Comparison of ENCODE assay signal across 8 cellular contexts in genomic region chr12:47032644-47033043, GRCh38. TPM values are rescaled to one million over a fixed set of nuclear protein-coding genes. Genes with fewer than 3 reads are reported as not detected.
A peak's percentile ranks its signal among the peaks of the same experiment; 100 is the strongest.
DNase-seq lines count a peak whose midpoint lies in the region; ATAC-seq, FAIRE-seq and TF ChIP-seq lines count a peak whose summit lies in the region.

No MANE protein-coding gene starts in this region.

- H3K9me3 Mint-ChIP-seq in activated CD4-positive, alpha-beta T cell treated with anti-CD3 and anti-CD28 coated beads for 36 hours (ENCODE audit: low read depth), result no peaks in the 10 kb centered on the region

- peaks cover 40% of the 10 kb centered on the region for H3K4me1 Mint-ChIP-seq in activated CD4-positive, alpha-beta T cell treated with anti-CD3 and anti-CD28 coated beads for 36 hours

- H3K27ac ChIP-seq in pancreas, result no peak overlapping the region

- FAIRE-seq in pancreas (lab: Jason Lieb, UNC), result peak; percentile 92

- POLR2A ChIA-PET in activated CD4-positive, alpha-beta T cell treated with anti-CD3 and anti-CD28 coated beads for 36 hours (lab: Charles Lee), result interaction anchor here (0.5 to 1.1 kb wide), 4 partner anchors 46 to 1072 kb away, joined by 3 to 4 read pairs (median 3); no protein-coding TSS in a partner anchor

- H3K36me3 ChIP-seq in pancreas, result no peaks in the 10 kb centered on the region

- H3K9me3 ChIP-seq in pancreas, result no peaks in the 10 kb centered on the region

- no peaks in the 10 kb centered on the region for H3K27me3 Mint-ChIP-seq in activated CD4-positive, alpha-beta T cell treated with anti-CD3 and anti-CD28 coated beads for 36 hours

- peak in 2 of 4 donors; percentile 28 to 44 for TF ChIP-seq CTCF in pancreas (IDR thresholded peaks at IDR 0.05)

- H3K4me3 Mint-ChIP-seq in activated CD4-positive, alpha-beta T cell treated with anti-CD3 and anti-CD28 coated beads for 36 hours, result no peak overlapping the region

- intact Hi-C loops in activated CD4-positive, alpha-beta T cell treated with anti-CD3 and anti-CD28 coated beads for 36 hours (cut with DNase I, micrococcal nuclease), result loop anchor here (1.0 to 10.0 kb wide), 14 partner anchors 38 to 742 kb away; partner anchors contain the start of genes AMIGO2 (in 1 of the 2), PCED1B (in 1 of the 2) and SLC48A1 (in 1 of the 2)
- intact Hi-C loops in pancreas (cut with DNase I), result loop anchor here in 2 of 3 donors (5.0 to 10.0 kb wide), 3 partner anchors 280 to 745 kb away; no protein-coding TSS in a partner anchor

- 4% methylated on average over 1 of the region's 1 CpG for WGBS in pancreas, 2 donors

- no peaks in the 10 kb centered on the region for H3K36me3 Mint-ChIP-seq in activated CD4-positive, alpha-beta T cell treated with anti-CD3 and anti-CD28 coated beads for 36 hours (ENCODE audit: low read depth)

- CTCF ChIA-PET in activated CD4-positive, alpha-beta T cell treated with anti-CD3 and anti-CD28 coated beads for 36 hours (lab: Charles Lee), result interaction anchor here (0.6 to 3.8 kb wide), 62 partner anchors 9 to 1167 kb away, joined by 3 to 47 read pairs (median 4); partner anchors contain the start of gene PCED1B

- no peak overlapping the region for H3K4me3 ChIP-seq in pancreas

- DNase-seq in activated CD4-positive, alpha-beta T cell treated with anti-CD3 and anti-CD28 coated beads for 36 hours, result no peak
- no peak for DNase-seq in activated CD4-positive, alpha-beta T cell treated with anti-CD3 and anti-CD28 coated beads, Interleukin-2, amount 50 U/mL, for 48 hours
- DNase-seq in LoVo (ENCODE audit: low spot score), result peak; percentile 80
- DNase-seq in T1000 (lab: John Stamatoyannopoulos, UW), result peak; percentile 46
- DNase-seq in fibroblast of the conjunctiva (ENCODE audit: low read depth), result peak; percentile 46
- DNase-seq in pancreas, result no peak
- DNase-seq in HuH-7.5 (ENCODE audit: low spot score), result no peak

- ATAC-seq in activated CD4-positive, alpha-beta T cell treated with anti-CD3 and anti-CD28 coated beads for 36 hours, result peak; percentile 81
- peak; percentile 78 to 89 (median 86) for ATAC-seq in pancreas
- ATAC-seq in GM21717 (IDR thresholded peaks at IDR 0.05; ENCODE audit: unreplicated experiment), result no peak

- peaks cover 4 to 10% (median 5%) of the 10 kb centered on the region in 3 donors for H3K4me1 ChIP-seq in pancreas

- no peaks in the 10 kb centered on the region for H3K27me3 ChIP-seq in pancreas

- H3K27ac Mint-ChIP-seq in activated CD4-positive, alpha-beta T cell treated with anti-CD3 and anti-CD28 coated beads for 36 hours, result peak overlapping the region; percentile 35

RNA-seq across cellular contexts. Expression of gene PCED1B, which starts 46.8 kb away (rescaled TPM):
- total RNA-seq in activated CD4-positive, alpha-beta T cell treated with anti-CD3 and anti-CD28 coated beads for 36 hours, result 10 to 100 TPM; 76.3 to 82.3 TPM
- total RNA-seq in pancreas, result 1 to 10 TPM in 4 of 6 donors, under 1 TPM in 2; 0.71 to 6.4 (median 1.5) TPM
- 1 to 10 TPM; 1.8 to 2.4 TPM for polyA plus RNA-seq in pancreas

RNA-seq across cellular contexts. Expression of gene AMIGO2, which starts 47.1 kb away (rescaled TPM):
- 10 to 100 TPM; 15.1 to 17.1 TPM for total RNA-seq in activated CD4-positive, alpha-beta T cell treated with anti-CD3 and anti-CD28 coated beads for 36 hours
- total RNA-seq in pancreas, result 1 to 10 TPM; 1.3 to 7.5 (median 2.2) TPM
- polyA plus RNA-seq in pancreas, result 1 to 10 TPM; 2.2 to 3.9 TPM

Comparison
In these comparisons a context has a peak if more than half of its experiments do, and no peak if none do; other contexts are left out.
1. DNase-seq: peak in LoVo (single experiment), T1000 (single experiment) and fibroblast of the conjunctiva (single experiment); none in activated CD4-positive, alpha-beta T cell treated with anti-CD3 and anti-CD28 coated beads for 36 hours (single experiment), activated CD4-positive, alpha-beta T cell treated with anti-CD3 and anti-CD28 coated beads, Interleukin-2, amount 50 U/mL, for 48 hours (0 of 2), pancreas (0 of 6) and HuH-7.5 (single experiment).
2. RNA of gene PCED1B, which starts 46.8 kb away (total RNA-seq): 76.3 to 82.3 TPM in activated CD4-positive, alpha-beta T cell treated with anti-CD3 and anti-CD28 coated beads for 36 hours; 0.71 to 6.4 TPM in pancreas; every median in the first group is over 10 times any median in the second.